Comparison of ENCODE assay signal across 24 cellular contexts in genomic region chr9:116565986-116566385, GRCh38.
DNase-seq lines count a peak whose midpoint lies in the region; TF ChIP-seq lines count a peak whose summit lies in the region.
"Had no signal": no experiment of that assay in that cellular context is flagged by ENCODE, and none has a peak within 500 bp of the region (broad histone marks: within the 10 kb centered on the region; RNA-seq: fewer than 3 reads in every experiment).

No MANE protein-coding gene starts in this region.

- TF ChIP-seq CTCF in mammary epithelial cell (conservative IDR thresholded peaks at IDR 0.05 in 1 of 2, IDR thresholded peaks at IDR 0.05 in 1 of 2; ENCODE audit: extremely low read depth in 1 of 2, insufficient read depth in 1 of 2, low read depth in 1 of 2, low read length in 2 of 2), result no peak
- TF ChIP-seq CTCF in breast epithelium (IDR thresholded peaks at IDR 0.05), result no peak
- no peak for TF ChIP-seq CTCF in coronary artery (IDR thresholded peaks at IDR 0.05)

- no peak overlapping the region for H2BK5ac ChIP-seq in mesenchymal stem cell (ENCODE audit: low read depth, low read length, poor library complexity, severe bottlenecking)

- no peak for TF ChIP-seq POLR2A in breast epithelium (IDR thresholded peaks at IDR 0.05)

- intact Hi-C loops in mammary epithelial cell (cut with micrococcal nuclease), result no loop called here
- intact Hi-C loops in breast epithelium (cut with DNase I; ENCODE audit: low total_unique reads), result no loop called here

- H3K27ac ChIP-seq in mammary epithelial cell (ENCODE audit: insufficient read depth, low read depth, low read length), result no peak overlapping the region
- H3K27ac ChIP-seq in breast epithelium, result no peak overlapping the region
- peak overlapping the region; percentile 91; the same call in 1 of the 2 replicates for H3K27ac ChIP-seq in SK-N-MC
- H3K27ac ChIP-seq in epithelial cell of prostate, result peak overlapping the region; percentile 58
- no peak overlapping the region for H3K27ac ChIP-seq in mesenchymal stem cell (ENCODE audit: low read length, poor library complexity, severe bottlenecking)
- H3K27ac ChIP-seq in coronary artery, result no peak overlapping the region
- H3K27ac ChIP-seq: BLaER1, SJCRH30 had no signal

- in situ Hi-C loops in mammary epithelial cell (cut with MboI; ENCODE audit: low sequenced_read_pairs in 2 of 2), result loop anchor here (10.0 to 25.0 kb wide), 2 partner anchors 671 to 679 kb away; no protein-coding TSS in a partner anchor

- H2BK15ac ChIP-seq in mesenchymal stem cell (ENCODE audit: low read depth, poor library complexity, severe bottlenecking), result no peak overlapping the region

- H3K79me1 ChIP-seq in mesenchymal stem cell (replicated peaks; ENCODE audit: low read length, poor library complexity, severe bottlenecking), result peaks cover 2% of the 10 kb centered on the region

- no peak overlapping the region for H3K4me3 ChIP-seq in mammary epithelial cell (replicated peaks in 1 of 3; ENCODE audit: insufficient read depth in 1 of 3, low read depth in 2 of 3, low read length in 3 of 3)
- no peak overlapping the region for H3K4me3 ChIP-seq in breast epithelium
- H3K4me3 ChIP-seq in SK-N-MC, result no peak overlapping the region
- no peak overlapping the region for H3K4me3 ChIP-seq in mesenchymal stem cell (ENCODE audit: insufficient read depth in 1 of 2, low read depth in 1 of 2, low read length in 2 of 2)
- H3K4me3 ChIP-seq in coronary artery, result no peak overlapping the region
- H3K4me3 ChIP-seq: BLaER1, K562, SJCRH30 had no signal

- H3K27me3 ChIP-seq in mammary epithelial cell (ENCODE audit: insufficient read depth, low read length) (peaks cover 3% of the 10 kb centered on the region), breast epithelium (no peaks in the 10 kb centered on the region), mesenchymal stem cell (ENCODE audit: control insufficient read depth in 1 of 2, insufficient read depth in 1 of 2, low read length in 2 of 2) (no peaks in the 10 kb centered on the region)
- H3K27me3 ChIP-seq: BLaER1, SJCRH30 had no signal

- H3K36me3 ChIP-seq in mammary epithelial cell (ENCODE audit: insufficient read depth, low read length), result no peaks in the 10 kb centered on the region
- H3K36me3 ChIP-seq in breast epithelium, result no peaks in the 10 kb centered on the region
- H3K36me3 ChIP-seq in SK-N-MC (ENCODE audit: insufficient read depth, low read length), result no peaks in the 10 kb centered on the region
- no peaks in the 10 kb centered on the region for H3K36me3 ChIP-seq in mesenchymal stem cell (ENCODE audit: control insufficient read depth in 1 of 2, insufficient read depth in 2 of 2, low read depth in 1 of 2, low read length in 2 of 2)
- H3K36me3 ChIP-seq: BLaER1, SJCRH30 had no signal

- H3K79me2 ChIP-seq in mammary epithelial cell (ENCODE audit: insufficient read depth, low read length), result no peaks in the 10 kb centered on the region

- no peak overlapping the region for H3K4ac ChIP-seq in mesenchymal stem cell (ENCODE audit: low read depth in 1 of 2, low read length in 2 of 2)

- no peak overlapping the region for H3K18ac ChIP-seq in mesenchymal stem cell (ENCODE audit: low read depth in 1 of 2, low read length in 2 of 2)

- H4K20me1 ChIP-seq in mammary epithelial cell (ENCODE audit: insufficient read depth, low read length), result no peaks in the 10 kb centered on the region
- H4K20me1 ChIP-seq: BLaER1 had no signal

- H2AFZ ChIP-seq in mammary epithelial cell (ENCODE audit: low read depth, low read length) (no peak overlapping the region), mesenchymal stem cell (ENCODE audit: low read depth, low read length) (no peak overlapping the region)

- dilution Hi-C loops in mammary epithelial cell (cut with HindIII; ENCODE audit: low sequenced_read_pairs), result no loop called here

- BruUV-seq in mammary epithelial cell (replicated peaks; lab: Mats Ljungman, UMichigan), result no TSS peak

- H2BK12ac ChIP-seq in mesenchymal stem cell (ENCODE audit: low read length in 2 of 2), result peak overlapping the region in 1 of 2 experiments; percentile 47

- no peak overlapping the region for H4K8ac ChIP-seq in mesenchymal stem cell (ENCODE audit: low read length)

- H3K9ac ChIP-seq in mammary epithelial cell (ENCODE audit: insufficient read depth, low read length) (no peak overlapping the region), SK-N-MC (ENCODE audit: insufficient read length) (no peak overlapping the region), mesenchymal stem cell (ENCODE audit: low read length) (no peak overlapping the region)
- H3K9ac ChIP-seq: BLaER1 had no signal

- H3K14ac ChIP-seq in mesenchymal stem cell (ENCODE audit: low read length in 2 of 2), result no peak overlapping the region

- no peak overlapping the region for H2BK120ac ChIP-seq in mesenchymal stem cell (ENCODE audit: low read depth, low read length)

- H3K4me1 ChIP-seq in mammary epithelial cell (ENCODE audit: insufficient read depth, low read length) (peaks cover 14% of the 10 kb centered on the region), breast epithelium (no peaks in the 10 kb centered on the region), mesenchymal stem cell (ENCODE audit: control insufficient read depth, insufficient read depth, low read depth, low read length) (peaks cover 13% of the 10 kb centered on the region)

- CTCF ChIA-PET in mammary epithelial cell (lab: Charles Lee; ENCODE audit: low non-redundant PET), result no interaction called here

- DNase-seq in mammary epithelial cell (peak; percentile 32), breast epithelium (ENCODE audit: low spot score in 2 of 2) (no peak), SK-N-MC (ENCODE audit: low read depth, low spot score) (no peak), epithelial cell of prostate (ENCODE audit: low read depth, low spot score) (no peak), mesenchymal stem cell (no peak), NCI-H146 treated with DMSO at 0.1 percent for 48 hours (lab: John Stamatoyannopoulos, UW; ENCODE audit: unreplicated experiment) (no peak), SW480 (ENCODE audit: low spot score) (no peak), coronary artery (ENCODE audit: low spot score) (no peak)
- DNase-seq: CD4-positive, CD25-positive, alpha-beta regulatory T cell; DMS53; H7; Kasumi-1; NCI-H1092 treated with DMSO at 0.1 percent for 48 hours; NCI-H1436; NCI-H1930; NCI-H2107; NCI-H446; NCI-H524 treated with DMSO at 0.1 percent for 48 hours; NCI-H82; NK-92 treated with Interleukin-12 subunit alpha and Interleukin-12 subunit beta, amount 100 ng/mL, for 24 hours; PC-3; SJCRH30 had no signal

- peak overlapping the region; percentile 73 for H2AK5ac ChIP-seq in mesenchymal stem cell (ENCODE audit: low read length, severe bottlenecking)

- H3K9me3 ChIP-seq in mammary epithelial cell (replicated peaks; ENCODE audit: insufficient read depth, low read length), result no peaks in the 10 kb centered on the region
- H3K9me3 ChIP-seq in breast epithelium, result no peaks in the 10 kb centered on the region
- H3K9me3 ChIP-seq in SK-N-MC (ENCODE audit: low read depth, low read length), result no peaks in the 10 kb centered on the region
- no peaks in the 10 kb centered on the region for H3K9me3 ChIP-seq in mesenchymal stem cell (ENCODE audit: control insufficient read depth, low read length)
- H3K9me3 ChIP-seq: BLaER1, SJCRH30 had no signal

- H3K23ac ChIP-seq in mesenchymal stem cell (ENCODE audit: low read length in 2 of 2), result no peak overlapping the region

- H3K4me2 ChIP-seq in mammary epithelial cell (ENCODE audit: insufficient read depth, low read depth, low read length), result no peak overlapping the region
- no peak overlapping the region for H3K4me2 ChIP-seq in mesenchymal stem cell (ENCODE audit: low read length, poor library complexity, severe bottlenecking)
- H3K4me2 ChIP-seq: BLaER1 had no signal

- no peak overlapping the region for H4K91ac ChIP-seq in mesenchymal stem cell (ENCODE audit: low read length)

Comparison
In these comparisons a context has a peak if more than half of its experiments do, and no peak if none do; other contexts are left out.
1. H3K27ac ChIP-seq: peak in SK-N-MC (single experiment) and epithelial cell of prostate (single experiment); none in mammary epithelial cell (single experiment), breast epithelium (0 of 2), mesenchymal stem cell (single experiment) and coronary artery (0 of 2).